ENCODE assay signal across 8 cellular contexts in the genomic region with DNA sequence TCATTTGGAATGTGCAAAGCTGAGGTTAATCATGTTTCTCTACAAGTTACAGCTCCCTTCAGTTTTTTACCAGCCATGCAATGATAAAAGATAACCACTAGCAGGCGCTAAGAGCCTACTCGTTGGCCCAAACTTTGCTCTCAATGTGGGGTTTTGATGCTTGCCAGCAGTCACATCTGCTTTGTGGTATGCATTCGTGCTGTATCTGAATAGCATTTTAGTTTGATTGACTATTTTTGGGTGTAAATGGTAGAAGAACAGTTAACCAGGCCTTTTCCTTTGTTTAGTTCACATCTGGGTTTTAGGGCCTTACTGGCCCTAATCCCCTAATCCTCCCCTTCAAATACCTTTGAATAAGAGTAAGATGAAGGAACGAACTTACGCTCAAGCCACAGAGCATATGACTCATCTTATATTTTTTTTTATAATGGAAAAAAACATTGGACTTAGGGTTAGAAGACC. TPM values are rescaled to one million over a fixed set of nuclear protein-coding genes. Genes with fewer than 3 reads are reported as not detected.
DNase-seq lines count a peak whose midpoint lies in the region; ATAC-seq and TF ChIP-seq lines count a peak whose summit lies in the region.

No MANE protein-coding gene starts in this region.

- H3K4me2 ChIP-seq in OCI-LY1 (ENCODE audit: low read length) = no peak overlapping the region

- no peak overlapping the region for H3K27ac ChIP-seq in OCI-LY1 (ENCODE audit: low read depth, low read length, poor library complexity, severe bottlenecking)

- H3K9ac ChIP-seq in OCI-LY1 (ENCODE audit: low read length) = no peak overlapping the region

- CTCF ChIA-PET in BJ (lab: Yijun Ruan, JAX) = interaction anchor here (0.6 to 9.6 kb wide), 37 partner anchors 15 to 453 kb away, joined by 3 to 220 read pairs (median 4); no protein-coding TSS in a partner anchor

- H3K27me3 ChIP-seq in BJ (ENCODE audit: control insufficient read depth, insufficient read depth, low read length) = no peaks in the 10 kb centered on the region
- H3K27me3 ChIP-seq in OCI-LY1 (ENCODE audit: insufficient read depth, low read length) = no peaks in the 10 kb centered on the region

- H3K79me2 ChIP-seq in OCI-LY1 (ENCODE audit: insufficient read depth, low read length) = no peaks in the 10 kb centered on the region

- H4K20me1 ChIP-seq in OCI-LY1 (ENCODE audit: insufficient read depth, low read length) = no peaks in the 10 kb centered on the region

- TF ChIP-seq CTCF in BJ (IDR thresholded peaks at IDR 0.05; ENCODE audit: insufficient read depth, low read depth, low read length) = peak; percentile 97
- TF ChIP-seq CTCF in OCI-LY1 (IDR thresholded peaks at IDR 0.05; ENCODE audit: low read length) = peak; percentile 99

- no peaks in the 10 kb centered on the region for H3K9me3 ChIP-seq in OCI-LY1 (ENCODE audit: low read length)

- H3K9me2 ChIP-seq in OCI-LY1 (ENCODE audit: low read depth, low read length) = no peaks in the 10 kb centered on the region

- DNase-seq in BJ (ENCODE audit: low read depth) (peak; percentile 95), KG1 (lab: John Stamatoyannopoulos, UW) (peak; percentile 40), amniotic epithelial cell (ENCODE audit: low read depth) (peak; percentile 96), left ventricle myocardium superior (no peak), skeletal muscle cell (ENCODE audit: low read depth) (peak; percentile 70)

- no peak overlapping the region for H2AFZ ChIP-seq in OCI-LY1 (ENCODE audit: low read length)

- intact Hi-C loops in left ventricle myocardium superior (cut with micrococcal nuclease) = loop anchor here (5.0 to 10.0 kb wide), 2 partner anchors 281 to 398 kb away; no protein-coding TSS in a partner anchor

- no peaks in the 10 kb centered on the region for H3K36me3 ChIP-seq in BJ (ENCODE audit: control insufficient read depth, insufficient read depth, low read length)
- no peaks in the 10 kb centered on the region for H3K36me3 ChIP-seq in OCI-LY1 (ENCODE audit: insufficient read depth, low read length)

- ATAC-seq in GM18498 (IDR thresholded peaks at IDR 0.05; ENCODE audit: unreplicated experiment) (peak; percentile 55), left ventricle myocardium superior (peak; percentile 64), GM18520 (IDR thresholded peaks at IDR 0.05; ENCODE audit: unreplicated experiment) (no peak)

- no peak overlapping the region for H3K4me3 ChIP-seq in BJ (ENCODE audit: low read depth, low read length)
- no peak overlapping the region for H3K4me3 ChIP-seq in OCI-LY1 (ENCODE audit: low read depth, low read length, poor library complexity, severe bottlenecking)
- no peak overlapping the region for H3K4me3 ChIP-seq in skeletal muscle cell (ENCODE audit: low read depth, low read length)

- peaks cover 2% of the 10 kb centered on the region for H3K4me1 ChIP-seq in OCI-LY1 (ENCODE audit: insufficient read depth, low read length, severe bottlenecking)

- H3F3A ChIP-seq in OCI-LY1 (ENCODE audit: insufficient read depth, low read length) = no peaks in the 10 kb centered on the region

- POLR2A ChIA-PET in BJ (lab: Charles Lee) = interaction anchor here (0.5 kb wide), 1 partner anchor 275 kb away, joined by 21 read pairs; no protein-coding TSS in a partner anchor

RNA-seq across cellular contexts. Expression of gene CLDN11, which starts 4.4 kb away (rescaled TPM):
- polyA plus RNA-seq in BJ (2011; rRNA removed) = 5.6 and 6.5 TPM in 2 replicates
- polyA minus RNA-seq in BJ (2011; rRNA and poly(A)+ RNA removed) = 10.9 and 23.0 TPM in 2 replicates
- 4.2 TPM for total RNA-seq in left ventricle myocardium superior

RNA-seq across cellular contexts. Expression of gene SKIL, which starts 56.7 kb away (rescaled TPM):
- polyA plus RNA-seq in BJ (2011; rRNA removed) = 9.7 and 18.1 TPM in 2 replicates
- polyA minus RNA-seq in BJ (2011; rRNA and poly(A)+ RNA removed) = 33.0 and 35.2 TPM in 2 replicates
- 17.2 TPM for total RNA-seq in left ventricle myocardium superior
